In genomic region chr6:136788069-136788902, GRCh38 we compare ENCODE assay signal across 9 cellular contexts. TPM values are rescaled to one million over a fixed set of nuclear protein-coding genes. Genes with fewer than 3 reads are reported as not detected.
A peak's percentile ranks its signal among the peaks of the same experiment; 100 is the strongest.
DNase-seq lines count a peak whose midpoint lies in the region; ATAC-seq and TF ChIP-seq lines count a peak whose summit lies in the region.
"Had no signal": no experiment of that assay in that cellular context is flagged by ENCODE, and none has a peak within 500 bp of the region (broad histone marks: within the 10 kb centered on the region; RNA-seq: fewer than 3 reads in every experiment).

No MANE protein-coding gene starts in this region.

- peaks cover 23% of the 10 kb centered on the region for H3K4me1 ChIP-seq in RWPE2 (ENCODE audit: insufficient read depth, poor library complexity, severe bottlenecking)

- peak; percentile 17 for DNase-seq in activated CD4-positive, alpha-beta T cell treated with anti-CD3 and anti-CD28 coated beads for 36 hours
- no peak for DNase-seq in activated CD4-positive, alpha-beta T cell treated with anti-CD3 and anti-CD28 coated beads for 4 hours
- DNase-seq in RWPE2 (ENCODE audit: low spot score) (no peak), cerebellum (ENCODE audit: low spot score) (no peak), midbrain (lab: John Stamatoyannopoulos, UW) (no peak)
- peak; percentile 11 for DNase-seq in effector CD4-positive, alpha-beta T cell
- DNase-seq in stimulated activated naive B cell treated with anti-CD40 and anti-IgM and Interleukin-4, amounts not matched to agents 10 μg/mL and 1 μg/mL and 100 μg/mL, for 72 hours = no peak
- DNase-seq: activated effector memory CD4-positive, alpha-beta T cell treated with anti-CD3 and anti-CD28 coated beads, Interleukin-2, amount 50 U/mL, for 16 hours had no signal

- H3K36me3 Mint-ChIP-seq in activated CD4-positive, alpha-beta T cell treated with anti-CD3 and anti-CD28 coated beads for 36 hours (ENCODE audit: low read depth) = peaks cover 12% of the 10 kb centered on the region
- H3K36me3 Mint-ChIP-seq in stimulated activated naive B cell treated with anti-CD40 and anti-IgM and Interleukin-4, amounts not matched to agents 10 μg/mL and 1 μg/mL and 100 μg/mL, for 72 hours = peaks cover 4 to 22% of the 10 kb centered on the region in 2 donors

- CTCF ChIA-PET in activated CD4-positive, alpha-beta T cell treated with anti-CD3 and anti-CD28 coated beads for 36 hours (lab: Charles Lee) = interaction anchor here (0.7 to 10.4 kb wide), 5 partner anchors 16 to 157 kb away, joined by 3 to 263 read pairs (median 3); no protein-coding TSS in a partner anchor

- peak overlapping the region; percentile 21 for H3K27ac ChIP-seq in RWPE2 (ENCODE audit: poor library complexity, severe bottlenecking)

- POLR2A ChIA-PET in activated CD4-positive, alpha-beta T cell treated with anti-CD3 and anti-CD28 coated beads for 36 hours (lab: Charles Lee) = interaction anchor here (0.9 kb wide), 1 partner anchor 141 kb away, joined by 3 read pairs; no protein-coding TSS in a partner anchor

- H3K36me3 ChIP-seq in RWPE2 (ENCODE audit: low read depth) = 0 out of 2 replicates have a peak, but pooled peaks cover 3% of the 10 kb centered on the region

- peaks cover 69% of the 10 kb centered on the region for H3K4me1 Mint-ChIP-seq in activated CD4-positive, alpha-beta T cell treated with anti-CD3 and anti-CD28 coated beads for 36 hours
- peaks cover 42 to 67% of the 10 kb centered on the region in 2 donors for H3K4me1 Mint-ChIP-seq in stimulated activated naive B cell treated with anti-CD40 and anti-IgM and Interleukin-4, amounts not matched to agents 10 μg/mL and 1 μg/mL and 100 μg/mL, for 72 hours

- ATAC-seq in activated CD4-positive, alpha-beta T cell treated with anti-CD3 and anti-CD28 coated beads for 36 hours = no peak
- ATAC-seq in RWPE2 (ENCODE audit: low read depth) (no peak), GM18909 (IDR thresholded peaks at IDR 0.05; ENCODE audit: poor library complexity, unreplicated experiment) (no peak)
- no peak for ATAC-seq in stimulated activated naive B cell treated with anti-CD40 and anti-IgM and Interleukin-4, amounts not matched to agents 10 μg/mL and 1 μg/mL and 100 μg/mL, for 72 hours (replicated peaks)

- no peaks in the 10 kb centered on the region for H3K27me3 Mint-ChIP-seq in activated CD4-positive, alpha-beta T cell treated with anti-CD3 and anti-CD28 coated beads for 36 hours
- no peaks in the 10 kb centered on the region for H3K27me3 Mint-ChIP-seq in stimulated activated naive B cell treated with anti-CD40 and anti-IgM and Interleukin-4, amounts not matched to agents 10 μg/mL and 1 μg/mL and 100 μg/mL, for 72 hours

- H3K4me3 Mint-ChIP-seq in activated CD4-positive, alpha-beta T cell treated with anti-CD3 and anti-CD28 coated beads for 36 hours = peak overlapping the region; percentile 32
- peak overlapping the region in 1 of 2 donors; percentile 37 for H3K4me3 Mint-ChIP-seq in stimulated activated naive B cell treated with anti-CD40 and anti-IgM and Interleukin-4, amounts not matched to agents 10 μg/mL and 1 μg/mL and 100 μg/mL, for 72 hours

- intact Hi-C loops in activated CD4-positive, alpha-beta T cell treated with anti-CD3 and anti-CD28 coated beads for 36 hours (cut with DNase I, micrococcal nuclease) = loop anchor here in 1 of 2 experiments (1.0 kb wide), 1 partner anchor 35 kb away; no protein-coding TSS in a partner anchor

- no peaks in the 10 kb centered on the region for H3K9me3 ChIP-seq in RWPE2 (ENCODE audit: severe bottlenecking)

- no peak overlapping the region for H3K4me3 ChIP-seq in RWPE2 (ENCODE audit: severe bottlenecking)

- TF ChIP-seq CTCF in RWPE2 (IDR thresholded peaks at IDR 0.05; ENCODE audit: poor library complexity, severe bottlenecking) = no peak

- peak overlapping the region; percentile 81 for H3K27ac Mint-ChIP-seq in activated CD4-positive, alpha-beta T cell treated with anti-CD3 and anti-CD28 coated beads for 36 hours
- peak overlapping the region; percentile 75 for H3K27ac Mint-ChIP-seq in stimulated activated naive B cell treated with anti-CD40 and anti-IgM and Interleukin-4, amounts not matched to agents 10 μg/mL and 1 μg/mL and 100 μg/mL, for 72 hours

- no peaks in the 10 kb centered on the region for H3K27me3 ChIP-seq in RWPE2 (ENCODE audit: insufficient read depth, poor library complexity, severe bottlenecking)

- H3K9me3 Mint-ChIP-seq in activated CD4-positive, alpha-beta T cell treated with anti-CD3 and anti-CD28 coated beads for 36 hours (ENCODE audit: low read depth) = no peaks in the 10 kb centered on the region
- H3K9me3 Mint-ChIP-seq in stimulated activated naive B cell treated with anti-CD40 and anti-IgM and Interleukin-4, amounts not matched to agents 10 μg/mL and 1 μg/mL and 100 μg/mL, for 72 hours = peaks cover 0 to 1% of the 10 kb centered on the region in 2 donors

RNA-seq across cellular contexts. Expression of gene MAP3K5, which starts 4.0 kb away (rescaled TPM):
- total RNA-seq in activated CD4-positive, alpha-beta T cell treated with anti-CD3 and anti-CD28 coated beads for 36 hours = 1 to 10 TPM; 6.7 to 7.3 TPM
- 12.5 TPM for total RNA-seq in cerebellum

RNA-seq across cellular contexts. Expression of gene PEX7, which starts 34.1 kb away (rescaled TPM):
- total RNA-seq in activated CD4-positive, alpha-beta T cell treated with anti-CD3 and anti-CD28 coated beads for 36 hours = 1 to 10 TPM; 3.6 to 4.9 TPM
- 7.0 TPM for total RNA-seq in cerebellum

Comparison
In these comparisons a context has a peak if more than half of its experiments do, and no peak if none do; other contexts are left out.
1. DNase-seq: peak in activated CD4-positive, alpha-beta T cell treated with anti-CD3 and anti-CD28 coated beads for 36 hours (single experiment) and effector CD4-positive, alpha-beta T cell (single experiment); none in activated CD4-positive, alpha-beta T cell treated with anti-CD3 and anti-CD28 coated beads for 4 hours (0 of 2), RWPE2 (single experiment), stimulated activated naive B cell treated with anti-CD40 and anti-IgM and Interleukin-4, amounts not matched to agents 10 μg/mL and 1 μg/mL and 100 μg/mL, for 72 hours (single experiment), cerebellum (single experiment) and midbrain (single experiment).